8 cellular contexts compared by ENCODE assay signal in genomic region chr2:206084468-206084869, GRCh38. TPM values are rescaled to one million over a fixed set of nuclear protein-coding genes. Genes with fewer than 3 reads are reported as not detected.
A peak's percentile ranks its signal among the peaks of the same experiment; 100 is the strongest.
DNase-seq lines count a peak whose midpoint lies in the region; ATAC-seq, FAIRE-seq and TF ChIP-seq lines count a peak whose summit lies in the region.

No MANE protein-coding gene starts in this region.

- H3K9me3 ChIP-seq in ES-I3 (ENCODE audit: control insufficient read depth, insufficient read depth, low read length) (no peaks in the 10 kb centered on the region), small intestine (ENCODE audit: control insufficient read depth, low read depth) (no peaks in the 10 kb centered on the region)

- H3K9ac ChIP-seq in ES-I3 (ENCODE audit: low read depth, low read length) = peak overlapping the region; percentile 100

- H3K27me3 Mint-ChIP-seq in T-helper 1 cell treated with Interleukin-12 subunit alpha and Interleukin-12 subunit beta and Interleukin-4 antibody, amounts not matched to agents 30 μg/mL and 1 μg/mL, for 36 hours (ENCODE audit: low read depth) = no peaks in the 10 kb centered on the region

- H3K27ac Mint-ChIP-seq in T-helper 1 cell treated with Interleukin-12 subunit alpha and Interleukin-12 subunit beta and Interleukin-4 antibody, amounts not matched to agents 30 μg/mL and 1 μg/mL, for 36 hours = peak overlapping the region; percentile 94

- H3K4me1 Mint-ChIP-seq in T-helper 1 cell treated with Interleukin-12 subunit alpha and Interleukin-12 subunit beta and Interleukin-4 antibody, amounts not matched to agents 30 μg/mL and 1 μg/mL, for 36 hours (ENCODE audit: low read depth) = peaks cover 17% of the 10 kb centered on the region

- WGBS in small intestine, 3 donors = 0 to 1% (median 0%) methylated on average over 10 of the region's 10 CpGs

- no peak for FAIRE-seq in small intestine (lab: Jason Lieb, UNC)

- H3K27me3 ChIP-seq in kidney epithelial cell (ENCODE audit: control insufficient read depth, insufficient read depth, low read length) (no peaks in the 10 kb centered on the region), small intestine (ENCODE audit: control insufficient read depth in 2 of 2, insufficient read depth in 2 of 2, low read length in 2 of 2) (no peaks in the 10 kb centered on the region)

- H3K36me3 ChIP-seq in ES-I3 (ENCODE audit: insufficient read depth, low read length) (no peaks in the 10 kb centered on the region; the same call in 1 of the 2 replicates), kidney epithelial cell (ENCODE audit: control insufficient read depth, insufficient read depth, low read length) (no peaks in the 10 kb centered on the region), small intestine (ENCODE audit: control insufficient read depth in 2 of 2, insufficient read depth in 2 of 2, low read length in 2 of 2) (no peaks in the 10 kb centered on the region)

- peak overlapping the region; percentile 93 to 98 for H3K27ac ChIP-seq in coronary artery
- peak overlapping the region; percentile 98 to 100 for H3K27ac ChIP-seq in small intestine (ENCODE audit: low read depth in 1 of 2, low read length in 1 of 2)

- H3K36me3 Mint-ChIP-seq in T-helper 1 cell treated with Interleukin-12 subunit alpha and Interleukin-12 subunit beta and Interleukin-4 antibody, amounts not matched to agents 30 μg/mL and 1 μg/mL, for 36 hours (ENCODE audit: low read depth) = peaks cover 7% of the 10 kb centered on the region

- TF ChIP-seq CTCF in coronary artery (IDR thresholded peaks at IDR 0.05) (no peak), kidney epithelial cell (IDR thresholded peaks at IDR 0.05; ENCODE audit: insufficient read depth, low read length, poor library complexity, severe bottlenecking) (no peak)

- ATAC-seq in GM18511 (IDR thresholded peaks at IDR 0.05; ENCODE audit: unreplicated experiment) = no peak

- H3K4me3 ChIP-seq in coronary artery (peak overlapping the region; percentile 74), kidney epithelial cell (ENCODE audit: low read depth, low read length) (peak overlapping the region; percentile 84), small intestine (ENCODE audit: low read depth in 1 of 2, low read length in 2 of 2) (peak overlapping the region; percentile 92 to 99)

- peak overlapping the region; percentile 93 for H3K4me3 Mint-ChIP-seq in T-helper 1 cell treated with Interleukin-12 subunit alpha and Interleukin-12 subunit beta and Interleukin-4 antibody, amounts not matched to agents 30 μg/mL and 1 μg/mL, for 36 hours

- H3K9me3 Mint-ChIP-seq in T-helper 1 cell treated with Interleukin-12 subunit alpha and Interleukin-12 subunit beta and Interleukin-4 antibody, amounts not matched to agents 30 μg/mL and 1 μg/mL, for 36 hours = no peaks in the 10 kb centered on the region

- DNase-seq in LoVo (ENCODE audit: low spot score) = peak; percentile 60
- peak; percentile 86 for DNase-seq in coronary artery (ENCODE audit: low spot score)
- peak; percentile 31 for DNase-seq in kidney epithelial cell (ENCODE audit: low read depth)
- peak; percentile 67 for DNase-seq in small intestine
- DNase-seq in T-helper 9 cell = no peak

- H3K4me1 ChIP-seq in ES-I3 (ENCODE audit: insufficient read depth, low read length) (peaks cover 20% of the 10 kb centered on the region), small intestine (ENCODE audit: control insufficient read depth in 2 of 2, insufficient read depth in 1 of 2, low read depth in 1 of 2, low read length in 1 of 2) (peaks cover 4% of the 10 kb centered on the region in 2 donors)

RNA-seq across cellular contexts. Expression of gene INO80D, which starts 1.5 kb away (rescaled TPM):
- 9.7 and 11.0 TPM in 2 replicates for total RNA-seq in kidney epithelial cell
- polyA plus RNA-seq in small intestine = 1 to 10 TPM; 1.6 to 2.9 (median 1.8) TPM
